In genomic region chr11:123566852-123567251, GRCh38 we compare ENCODE assay signal across 25 cellular contexts.
"Had no signal": no experiment of that assay in that cellular context is flagged by ENCODE, and none has a peak within 500 bp of the region (broad histone marks: within the 10 kb centered on the region; RNA-seq: fewer than 3 reads in every experiment).

No MANE protein-coding gene starts in this region.

- H3K36me3 Mint-ChIP-seq: activated naive CD4-positive, alpha-beta T cell treated with anti-CD3 and anti-CD28 coated beads, Interleukin-2, amount 50 U/mL, for 24 hours; natural killer cell; stimulated activated naive B cell treated with anti-CD40 and anti-IgM and Interleukin-4, amounts not matched to agents 10 μg/mL and 1 μg/mL and 100 μg/mL, for 72 hours had no signal

- H3K27me3 Mint-ChIP-seq: activated CD4-positive, alpha-beta memory T cell treated with anti-CD3 and anti-CD28 coated beads, Interleukin-2, amount 10 ng/mL, durations not matched to agents 7 days and 5 days; activated CD4-positive, alpha-beta T cell treated with anti-CD3 and anti-CD28 coated beads, Interleukin-2, amount 10 ng/mL, durations not matched to agents 7 days and 5 days; activated T-cell treated with anti-CD3 and anti-CD28 coated beads, Interleukin-2, amount 50 U/mL, for 24 hours; stimulated activated naive B cell treated with anti-CD40 and anti-IgM and Interleukin-4, amounts not matched to agents 10 μg/mL and 1 μg/mL and 100 μg/mL, for 72 hours had no signal

- H3K27me3 ChIP-seq: body of pancreas, cardiac muscle cell, foreskin keratinocyte, heart right ventricle, right atrium auricular region, upper lobe of left lung had no signal

- H3K27ac ChIP-seq: body of pancreas, cardiac muscle cell, esophagus muscularis mucosa, foreskin keratinocyte, lower lobe of right lung, right atrium auricular region, thoracic aorta, upper lobe of left lung, WERI-Rb-1 had no signal

- H3K4me1 Mint-ChIP-seq: activated naive CD4-positive, alpha-beta T cell treated with anti-CD3 and anti-CD28 coated beads, Interleukin-2, amount 50 U/mL, for 24 hours; natural killer cell had no signal

- DNase-seq: activated CD4-positive, alpha-beta memory T cell treated with anti-CD3 and anti-CD28 coated beads, Interleukin-2, amount 10 ng/mL, durations not matched to agents 7 days and 5 days; activated CD4-positive, alpha-beta T cell treated with anti-CD3 and anti-CD28 coated beads for 1 hour; activated CD4-positive, alpha-beta T cell treated with anti-CD3 and anti-CD28 coated beads, Interleukin-2, amount 10 ng/mL, durations not matched to agents 7 days and 5 days; activated CD8-positive, alpha-beta memory T cell treated with anti-CD3 and anti-CD28 coated beads, Interleukin-2, amount 50 U/mL, for 48 hours; activated T-cell treated with anti-CD3 and anti-CD28 coated beads, Interleukin-2, amount 50 U/mL, for 24 hours; aorta; body of pancreas; endodermal cell; foreskin keratinocyte; heart right ventricle; lower lobe of right lung; mesenchymal stem cell; natural killer cell; stimulated activated CD4-positive, alpha-beta T cell treated with anti-CD3 and anti-CD28 coated beads, Interleukin-1b, Interleukin-23, amount 100 ng/mL, for 48 hours; stimulated activated naive B cell treated with anti-CD40 and anti-IgM and Interleukin-4, amounts not matched to agents 10 μg/mL and 1 μg/mL and 100 μg/mL, for 72 hours; upper lobe of left lung; WERI-Rb-1 had no signal

- H3K4me3 ChIP-seq: body of pancreas, cardiac muscle cell, esophagus muscularis mucosa, heart right ventricle, lower lobe of right lung, right atrium auricular region, smooth muscle cell, thoracic aorta, upper lobe of left lung had no signal

- H3K4me3 Mint-ChIP-seq: activated CD4-positive, alpha-beta memory T cell treated with anti-CD3 and anti-CD28 coated beads, Interleukin-2, amount 10 ng/mL, durations not matched to agents 7 days and 5 days; activated CD4-positive, alpha-beta T cell treated with anti-CD3 and anti-CD28 coated beads, Interleukin-2, amount 10 ng/mL, durations not matched to agents 7 days and 5 days; activated naive CD4-positive, alpha-beta T cell treated with anti-CD3 and anti-CD28 coated beads, Interleukin-2, amount 50 U/mL, for 24 hours; activated T-cell treated with anti-CD3 and anti-CD28 coated beads, Interleukin-2, amount 50 U/mL, for 24 hours; endodermal cell; natural killer cell; stimulated activated naive B cell treated with anti-CD40 and anti-IgM and Interleukin-4, amounts not matched to agents 10 μg/mL and 1 μg/mL and 100 μg/mL, for 72 hours had no signal

- H3K9me3 Mint-ChIP-seq: activated CD4-positive, alpha-beta memory T cell treated with anti-CD3 and anti-CD28 coated beads, Interleukin-2, amount 10 ng/mL, durations not matched to agents 7 days and 5 days; activated CD4-positive, alpha-beta T cell treated with anti-CD3 and anti-CD28 coated beads, Interleukin-2, amount 10 ng/mL, durations not matched to agents 7 days and 5 days; activated naive CD4-positive, alpha-beta T cell treated with anti-CD3 and anti-CD28 coated beads, Interleukin-2, amount 50 U/mL, for 24 hours; activated T-cell treated with anti-CD3 and anti-CD28 coated beads, Interleukin-2, amount 50 U/mL, for 24 hours; activated T-helper 2 cell treated with anti-CD3 and anti-CD28 coated beads, Interferon-gamma antibody, Interleukin-2, Interleukin-4, amounts not matched to agents 10 μg/mL and 5 μg/mL and 100 μg/mL, durations not matched to agents 14 hours and 24 hours and 36 hours; endodermal cell; natural killer cell; stimulated activated naive B cell treated with anti-CD40 and anti-IgM and Interleukin-4, amounts not matched to agents 10 μg/mL and 1 μg/mL and 100 μg/mL, for 72 hours had no signal

- H3K27ac Mint-ChIP-seq: activated CD4-positive, alpha-beta memory T cell treated with anti-CD3 and anti-CD28 coated beads, Interleukin-2, amount 10 ng/mL, durations not matched to agents 7 days and 5 days; activated naive CD4-positive, alpha-beta T cell treated with anti-CD3 and anti-CD28 coated beads, Interleukin-2, amount 50 U/mL, for 24 hours; activated T-cell treated with anti-CD3 and anti-CD28 coated beads, Interleukin-2, amount 50 U/mL, for 24 hours; activated T-helper 2 cell treated with anti-CD3 and anti-CD28 coated beads, Interferon-gamma antibody, Interleukin-2, Interleukin-4, amounts not matched to agents 10 μg/mL and 5 μg/mL and 100 μg/mL, durations not matched to agents 14 hours and 24 hours and 36 hours; endodermal cell; natural killer cell; stimulated activated naive B cell treated with anti-CD40 and anti-IgM and Interleukin-4, amounts not matched to agents 10 μg/mL and 1 μg/mL and 100 μg/mL, for 72 hours had no signal

- ATAC-seq: body of pancreas; foreskin keratinocyte; left lobe of liver; lower lobe of right lung; natural killer cell; stimulated activated naive B cell treated with anti-CD40 and anti-IgM and Interleukin-4, amounts not matched to agents 10 μg/mL and 1 μg/mL and 100 μg/mL, for 72 hours had no signal
